ENCODE assay signal across 7 cellular contexts in the genomic region with DNA sequence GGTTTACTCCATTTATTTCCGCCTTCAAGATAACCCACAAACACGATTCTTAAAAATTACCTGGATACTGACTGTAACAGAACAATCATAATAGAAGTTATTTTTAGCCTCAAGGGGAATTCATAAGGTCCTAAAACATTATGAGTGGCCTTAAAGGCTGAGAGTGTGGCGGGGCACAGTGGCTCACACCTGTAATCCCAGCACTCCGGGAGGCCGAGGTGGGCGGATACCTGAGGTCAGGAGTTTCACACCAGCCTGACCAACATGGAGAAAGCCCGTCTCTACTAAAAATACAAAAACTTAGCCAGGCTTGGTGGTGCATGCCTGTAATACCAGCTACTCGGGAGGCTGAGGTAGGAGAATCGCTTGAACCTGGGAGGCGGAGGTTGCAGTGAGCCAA. TPM values are rescaled to one million over a fixed set of nuclear protein-coding genes. Genes with fewer than 3 reads are reported as not detected.
DNase-seq lines count a peak whose midpoint lies in the region; ATAC-seq, FAIRE-seq and TF ChIP-seq lines count a peak whose summit lies in the region.
"Not testable (repeated sequence)": the region's sequence is repeated elsewhere in the genome, so short reads cannot be mapped to it uniquely, and the experiment has no call there.

No MANE protein-coding gene starts in this region.

- H3K9me3 ChIP-seq in T-helper 17 cell (ENCODE audit: control insufficient read depth, low read length, poor library complexity, severe bottlenecking); GM12878 (replicated peaks; ENCODE audit: control insufficient read depth, insufficient read depth, low read length): not testable (repeated sequence)

- not testable (repeated sequence) for H3K27ac ChIP-seq in GM12878 (ENCODE audit: control insufficient read depth, insufficient read depth)

- not testable (repeated sequence) for H4K20me1 ChIP-seq in GM12878 (ENCODE audit: control insufficient read depth, insufficient read depth)

- 67% methylated on average over 10 of the region's 10 CpGs for WGBS in GM12878 (ENCODE audit: insufficient coverage, insufficient replicate concordance, low lambda C conversion rate, missing lambda C conversion rate)

- not testable (repeated sequence) for H3K4me2 ChIP-seq in GM12878 (ENCODE audit: control insufficient read depth, insufficient read depth)

- FAIRE-seq in GM12878 (lab: Jason Lieb, UNC) = not testable (repeated sequence)

- H3K27ac Mint-ChIP-seq in T-helper 17 cell = peak overlapping the region; percentile 19
- not testable (repeated sequence) for H3K27ac Mint-ChIP-seq in activated CD4-positive, alpha-beta memory T cell treated with anti-CD3 and anti-CD28 coated beads for 36 hours
- peak overlapping the region in 5 of 6 donors; percentile 44 to 100 (median 63) for H3K27ac Mint-ChIP-seq in naive B cell
- H3K27ac Mint-ChIP-seq in progenitor cell of endocrine pancreas = peak overlapping the region; percentile 79
- H3K27ac Mint-ChIP-seq in stimulated activated naive B cell treated with anti-CD40 and anti-IgM and Interleukin-4, amounts not matched to agents 10 μg/mL and 1 μg/mL and 100 μg/mL, for 72 hours = peak overlapping the region; percentile 56

- ATAC-seq in T-helper 17 cell; GM12878; naive B cell (ENCODE audit: low read depth in 2 of 2); stimulated activated naive B cell treated with anti-CD40 and anti-IgM and Interleukin-4, amounts not matched to agents 10 μg/mL and 1 μg/mL and 100 μg/mL, for 72 hours (replicated peaks): not testable (repeated sequence)

- H3K36me3 ChIP-seq in GM12878 (ENCODE audit: control insufficient read depth in 2 of 2, insufficient read depth in 2 of 2, low read length in 1 of 2) = not testable (repeated sequence)

- H3K4me3 Mint-ChIP-seq in T-helper 17 cell; activated CD4-positive, alpha-beta memory T cell treated with anti-CD3 and anti-CD28 coated beads for 36 hours; progenitor cell of endocrine pancreas (ENCODE audit: low read depth); stimulated activated naive B cell treated with anti-CD40 and anti-IgM and Interleukin-4, amounts not matched to agents 10 μg/mL and 1 μg/mL and 100 μg/mL, for 72 hours: not testable (repeated sequence)
- H3K4me3 Mint-ChIP-seq in naive B cell = peak overlapping the region in 2 of 8 donors; percentile 27 to 78

- TF ChIP-seq POLR2A in GM12878 (IDR thresholded peaks at IDR 0.05; ENCODE audit: low read depth, low read length) = not testable (repeated sequence)

- H2AFZ ChIP-seq in GM12878 (ENCODE audit: control insufficient read depth, low read depth, low read length) = not testable (repeated sequence)

- H3K4me1 Mint-ChIP-seq in T-helper 17 cell (peaks cover 37% of the 10 kb centered on the region), naive B cell (peaks cover 37 to 88% (median 54%) of the 10 kb centered on the region in 3 donors)
- H3K4me1 Mint-ChIP-seq in activated CD4-positive, alpha-beta memory T cell treated with anti-CD3 and anti-CD28 coated beads for 36 hours (ENCODE audit: low read depth) = peaks cover 52% of the 10 kb centered on the region
- not testable (repeated sequence) for H3K4me1 Mint-ChIP-seq in progenitor cell of endocrine pancreas (ENCODE audit: low read depth)
- H3K4me1 Mint-ChIP-seq in stimulated activated naive B cell treated with anti-CD40 and anti-IgM and Interleukin-4, amounts not matched to agents 10 μg/mL and 1 μg/mL and 100 μg/mL, for 72 hours = peaks cover 23 to 73% of the 10 kb centered on the region in 2 donors

- not testable (repeated sequence) for H3K4me3 ChIP-seq in GM12865 (ENCODE audit: low read depth, low read length); GM12878

- H3K27me3 ChIP-seq in GM12878 (replicated peaks in 1 of 2; ENCODE audit: control insufficient read depth in 2 of 2, insufficient read depth in 2 of 2, low read length in 1 of 2) = not testable (repeated sequence)

- not testable (repeated sequence) for TF ChIP-seq RAD21 in GM12878 (IDR thresholded peaks at IDR 0.05; ENCODE audit: insufficient read depth, low read depth, low read length)

- intact Hi-C loops in activated CD4-positive, alpha-beta memory T cell treated with anti-CD3 and anti-CD28 coated beads for 36 hours (cut with micrococcal nuclease); GM12878 (cut with micrococcal nuclease; ENCODE audit: unreplicated experiment): not testable (repeated sequence)

- H3K36me3 Mint-ChIP-seq in T-helper 17 cell (ENCODE audit: low read depth); activated CD4-positive, alpha-beta memory T cell treated with anti-CD3 and anti-CD28 coated beads for 36 hours; naive B cell; progenitor cell of endocrine pancreas (ENCODE audit: insufficient read depth): not testable (repeated sequence)
- peaks cover 7 to 18% of the 10 kb centered on the region in 2 donors for H3K36me3 Mint-ChIP-seq in stimulated activated naive B cell treated with anti-CD40 and anti-IgM and Interleukin-4, amounts not matched to agents 10 μg/mL and 1 μg/mL and 100 μg/mL, for 72 hours

- SMC1A ChIA-PET in GM12878 (lab: Charles Lee; ENCODE audit: uncharacterized antibody, unreplicated experiment) = interaction anchor here (1.0 to 6.7 kb wide), 2 partner anchors 8 to 31 kb away, joined by 3 to 51 read pairs; no protein-coding TSS in a partner anchor

- peak; percentile 54 for DNase-seq in GM12865 (ENCODE audit: low read depth)
- not testable (repeated sequence) for DNase-seq in T-helper 17 cell; GM12878 (ENCODE audit: low read depth, low spot score); naive B cell; progenitor cell of endocrine pancreas (ENCODE audit: low spot score, unreplicated experiment); stimulated activated naive B cell treated with anti-CD40 and anti-IgM and Interleukin-4, amounts not matched to agents 10 μg/mL and 1 μg/mL and 100 μg/mL, for 72 hours
- DNase-seq in activated CD4-positive, alpha-beta memory T cell treated with anti-CD3 and anti-CD28 coated beads for 36 hours = peak; percentile 16

- not testable (repeated sequence) for H3K27me3 Mint-ChIP-seq in T-helper 17 cell; activated CD4-positive, alpha-beta memory T cell treated with anti-CD3 and anti-CD28 coated beads for 36 hours; naive B cell; progenitor cell of endocrine pancreas; stimulated activated naive B cell treated with anti-CD40 and anti-IgM and Interleukin-4, amounts not matched to agents 10 μg/mL and 1 μg/mL and 100 μg/mL, for 72 hours

- H3K9ac ChIP-seq in GM12878 (ENCODE audit: control insufficient read depth, insufficient read depth, low read length) = not testable (repeated sequence)

- not testable (repeated sequence) for TF ChIP-seq CTCF in GM12865 (IDR thresholded peaks at IDR 0.05; ENCODE audit: insufficient read depth, low read depth, low read length, missing control alignments); GM12878 (IDR thresholded peaks at IDR 0.05 in 2 of 3, conservative IDR thresholded peaks at IDR 0.05 in 1 of 3; ENCODE audit: control insufficient read depth in 2 of 3, extremely low read depth in 1 of 3, insufficient read depth in 1 of 3, low read depth in 3 of 3, low read length in 3 of 3); progenitor cell of endocrine pancreas (IDR thresholded peaks at IDR 0.05; ENCODE audit: unreplicated experiment)

- H3K79me2 ChIP-seq in GM12878 (ENCODE audit: control insufficient read depth, insufficient read depth, low read length) = peaks cover 91% of the 10 kb centered on the region

- H3K4me1 ChIP-seq in GM12878 (ENCODE audit: control insufficient read depth, insufficient read depth, low read length) = peaks cover 58% of the 10 kb centered on the region

- in situ Hi-C loops in GM12878 (cut with MboI) = not testable (repeated sequence)

- RAD21 ChIA-PET in GM12878 (lab: Charles Lee; ENCODE audit: unreplicated experiment) = interaction anchor here (0.6 to 1.6 kb wide), 3 partner anchors 13 to 424 kb away, joined by 4 read pairs; a partner anchor contains a TSS

- CTCF ChIA-PET in activated CD4-positive, alpha-beta memory T cell treated with anti-CD3 and anti-CD28 coated beads for 36 hours (lab: Charles Lee) = interaction anchor here (0.7 kb wide), 1 partner anchor 31 kb away, joined by 3 read pairs; no protein-coding TSS in a partner anchor
- CTCF ChIA-PET in GM12878 (lab: Yijun Ruan, JAX) = interaction anchor here (1.6 kb wide), 1 partner anchor 25 kb away, joined by 6 read pairs; no protein-coding TSS in a partner anchor

- not testable (repeated sequence) for H3K9me3 Mint-ChIP-seq in activated CD4-positive, alpha-beta memory T cell treated with anti-CD3 and anti-CD28 coated beads for 36 hours; naive B cell; progenitor cell of endocrine pancreas (ENCODE audit: low read depth); stimulated activated naive B cell treated with anti-CD40 and anti-IgM and Interleukin-4, amounts not matched to agents 10 μg/mL and 1 μg/mL and 100 μg/mL, for 72 hours

- POLR2A ChIA-PET in activated CD4-positive, alpha-beta memory T cell treated with anti-CD3 and anti-CD28 coated beads for 36 hours (lab: Charles Lee) = not testable (repeated sequence)
- POLR2A ChIA-PET in GM12878 (lab: Charles Lee) = interaction anchor here (0.6 to 1.4 kb wide), 4 partner anchors 10 to 319 kb away, joined by 3 to 4 read pairs (median 3); no protein-coding TSS in a partner anchor

- not testable (repeated sequence) for BruUV-seq in GM12878 (replicated peaks; lab: Mats Ljungman, UMichigan)

- TF ChIP-seq EP300 in GM12878 (IDR thresholded peaks at IDR 0.05; ENCODE audit: borderline replicate concordance in 1 of 2, control insufficient read depth in 1 of 2, low read depth in 2 of 2, low read length in 2 of 2) = not testable (repeated sequence)

RNA-seq across cellular contexts. Expression of a gene that starts 33.5 kb away (rescaled TPM):
- total RNA-seq in T-helper 17 cell (100 to 1,000 TPM; 102 to 109 TPM), GM12878 (2014; rRNA removed) (50.2 and 55.3 TPM in 2 replicates), GM12878 (2014; rRNA removed; fragmentation: Illumina TruSeq; extraction: Trizol) (64.5 and 66.0 TPM in 2 replicates), GM12878 (2021) (60.4 and 64.2 TPM in 2 replicates), progenitor cell of endocrine pancreas (87.5 and 91.1 TPM in 2 replicates)
- 100 to 1,000 TPM; 101 to 103 TPM for total RNA-seq in activated CD4-positive, alpha-beta memory T cell treated with anti-CD3 and anti-CD28 coated beads for 36 hours
- 241 and 251 TPM in 2 replicates for total RNA-seq in GM12878 (2013; cell fraction: nucleolus; rRNA removed)
- polyA plus RNA-seq in GM12878 (2011; ENCODE audit: low read depth) = 18.8 TPM
- polyA plus RNA-seq in GM12878 (2011; rRNA removed) (69.7 and 105 TPM in 2 replicates), GM12878 (2014; fragmentation: Illumina TruSeq; extraction: Trizol) (54.4 and 65.7 TPM in 2 replicates), GM12878 (2014; fragmentation: Nextera tagmentation; extraction: Ambion mirVana) (10 to 100 TPM; 13.7 to 14.1 TPM), GM12878 (2014; rRNA removed) (28.6 and 32.8 TPM in 2 replicates), GM12878 (2016; fragmentation: Nextera tagmentation; extraction: Ambion mirVana) (10 to 100 TPM; 20.5 to 54.4 TPM), naive B cell (ENCODE audit: low read depth in 6 of 6) (10 to 100 TPM; 34.6 to 58.1 (median 41.0) TPM)
- polyA plus RNA-seq in GM12878 (2011; cell fraction: cytosol; rRNA removed) = 22.8 and 26.7 TPM in 2 replicates
- polyA plus RNA-seq in GM12878 (2011; cell fraction: nucleus; rRNA removed) = 36.4 and 40.5 TPM in 2 replicates
- 26.3 and 32.6 TPM in 2 replicates for polyA plus RNA-seq in GM12878 (2012)
- polyA minus RNA-seq in GM12878 (2011; rRNA and poly(A)+ RNA removed) = 97.1 and 141 TPM in 2 replicates
- polyA minus RNA-seq in GM12878 (2011; cell fraction: cytosol; rRNA and poly(A)+ RNA removed) = 63.7 and 90.0 TPM in 2 replicates
- polyA minus RNA-seq in GM12878 (2011; cell fraction: nucleus; rRNA and poly(A)+ RNA removed) = 81.2 and 131 TPM in 2 replicates
